8 cellular contexts compared by ENCODE assay signal in genomic region chr18:9771261-9771976, GRCh38.
DNase-seq lines count a peak whose midpoint lies in the region; ATAC-seq lines count a peak whose summit lies in the region.

No MANE protein-coding gene starts in this region.

- in situ Hi-C loops in HAP-1 (cut with MboI; ENCODE audit: low sequenced_read_pairs): loop anchor here (10.0 kb wide), 1 partner anchor 63 kb away; no protein-coding TSS in a partner anchor

- H3K27me3 ChIP-seq in HAP-1 (ENCODE audit: low read depth): no peaks in the 10 kb centered on the region

- H3K9me3 Mint-ChIP-seq in naive thymus-derived CD8-positive, alpha-beta T cell: no peaks in the 10 kb centered on the region
- no peaks in the 10 kb centered on the region for H3K9me3 Mint-ChIP-seq in stimulated activated memory B cell treated with anti-CD40 and anti-IgM and Interleukin-4, amounts not matched to agents 10 μg/mL and 1 μg/mL and 100 μg/mL, for 72 hours

- no peak overlapping the region for H3K4me3 ChIP-seq in HAP-1

- H3K4me1 ChIP-seq in HAP-1: peaks cover 12% of the 10 kb centered on the region

- H3K9me3 ChIP-seq in HAP-1: no peaks in the 10 kb centered on the region

- no peak overlapping the region for H3K4me3 Mint-ChIP-seq in naive thymus-derived CD8-positive, alpha-beta T cell
- peak overlapping the region; percentile 55 for H3K4me3 Mint-ChIP-seq in stimulated activated memory B cell treated with anti-CD40 and anti-IgM and Interleukin-4, amounts not matched to agents 10 μg/mL and 1 μg/mL and 100 μg/mL, for 72 hours

- peaks cover 0 to 19% (median 5%) of the 10 kb centered on the region in 4 donors for H3K4me1 Mint-ChIP-seq in naive thymus-derived CD8-positive, alpha-beta T cell
- H3K4me1 Mint-ChIP-seq in stimulated activated memory B cell treated with anti-CD40 and anti-IgM and Interleukin-4, amounts not matched to agents 10 μg/mL and 1 μg/mL and 100 μg/mL, for 72 hours: peaks cover 46% of the 10 kb centered on the region

- DNase-seq in EH (ENCODE audit: low read depth) (peak; percentile 75), HAP-1 (ENCODE audit: low spot score in 2 of 2) (peak; percentile 66 to 93), NOMO-1 treated with dmso at 0.1 percent for 144 hours (lab: John Stamatoyannopoulos, UW; ENCODE audit: unreplicated experiment) (peak; percentile 77), activated T-cell treated with anti-CD3 and anti-CD28 coated beads for 48 hours (ENCODE audit: low read depth) (peak; percentile 64), fibroblast of peridontal ligament (ENCODE audit: extremely low read depth) (peak; percentile 52), NCI-H2107 treated with DMSO at 0.1 percent for 48 hours (lab: John Stamatoyannopoulos, UW; ENCODE audit: unreplicated experiment) (no peak)
- DNase-seq in naive thymus-derived CD8-positive, alpha-beta T cell: peak in 7 of 10 donors; percentile 11 to 40 (median 29)

- peak in 1 of 2 donors; percentile 27 for ATAC-seq in naive thymus-derived CD8-positive, alpha-beta T cell
- peak; percentile 77 for ATAC-seq in stimulated activated memory B cell treated with anti-CD40 and anti-IgM and Interleukin-4, amounts not matched to agents 10 μg/mL and 1 μg/mL and 100 μg/mL, for 72 hours

- H3K27me3 Mint-ChIP-seq in naive thymus-derived CD8-positive, alpha-beta T cell: peaks cover 13 to 25% (median 18%) of the 10 kb centered on the region in 5 donors
- no peaks in the 10 kb centered on the region for H3K27me3 Mint-ChIP-seq in stimulated activated memory B cell treated with anti-CD40 and anti-IgM and Interleukin-4, amounts not matched to agents 10 μg/mL and 1 μg/mL and 100 μg/mL, for 72 hours

- H3K27ac Mint-ChIP-seq in naive thymus-derived CD8-positive, alpha-beta T cell: no peak overlapping the region
- peak overlapping the region; percentile 65 for H3K27ac Mint-ChIP-seq in stimulated activated memory B cell treated with anti-CD40 and anti-IgM and Interleukin-4, amounts not matched to agents 10 μg/mL and 1 μg/mL and 100 μg/mL, for 72 hours

- H3K36me3 ChIP-seq in HAP-1 (replicated peaks): no peaks in the 10 kb centered on the region

- POLR2A ChIA-PET in naive thymus-derived CD8-positive, alpha-beta T cell (lab: Charles Lee): no interaction called here

- H3K36me3 Mint-ChIP-seq in naive thymus-derived CD8-positive, alpha-beta T cell: no peaks in the 10 kb centered on the region
- peaks cover 41% of the 10 kb centered on the region for H3K36me3 Mint-ChIP-seq in stimulated activated memory B cell treated with anti-CD40 and anti-IgM and Interleukin-4, amounts not matched to agents 10 μg/mL and 1 μg/mL and 100 μg/mL, for 72 hours
